ENCODE assay signal across 6 cellular contexts in the genomic region with DNA sequence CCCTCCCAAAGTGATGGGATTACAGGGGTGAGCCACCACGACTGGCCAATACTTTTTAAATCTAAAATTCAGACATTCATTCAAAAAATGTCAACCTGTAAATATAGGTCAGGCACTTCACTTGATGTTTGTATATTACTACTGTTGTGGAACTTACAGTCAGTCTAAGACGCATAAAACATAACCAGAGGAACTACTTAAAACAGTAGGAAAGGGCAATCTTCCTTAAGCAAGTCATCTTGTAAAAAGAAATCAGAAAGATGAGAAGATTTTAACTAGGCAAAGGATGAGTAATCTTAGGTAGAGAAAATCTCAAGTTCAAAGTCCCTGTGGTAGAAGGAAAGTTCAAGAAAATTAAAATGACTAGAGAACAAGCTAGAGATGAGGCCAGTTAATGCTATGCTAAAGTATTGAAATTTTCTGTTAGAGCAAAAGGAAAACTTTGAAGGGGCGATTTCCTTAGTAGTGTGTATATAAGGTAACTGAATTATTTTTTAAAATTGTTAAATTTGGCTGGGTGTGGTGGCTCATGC.
"Had no signal": no experiment of that assay in that cellular context is flagged by ENCODE, and none has a peak within 500 bp of the region (broad histone marks: within the 10 kb centered on the region; RNA-seq: fewer than 3 reads in every experiment).

No MANE protein-coding gene starts in this region.

- H3K4me3 Mint-ChIP-seq: WTC11 had no signal

- ATAC-seq: foreskin keratinocyte, left ventricle myocardium superior, WTC11 had no signal

- DNase-seq: activated CD4-positive, alpha-beta T cell treated with anti-CD3 and anti-CD28 coated beads, Interleukin-2, amount 50 U/mL, for 48 hours; foreskin keratinocyte; left ventricle myocardium superior; mesendoderm; trophoblast cell had no signal

- H3K9me3 Mint-ChIP-seq: WTC11 had no signal

- H3K27ac Mint-ChIP-seq: WTC11 had no signal

- H3K4me1 Mint-ChIP-seq: WTC11 had no signal
